In the genomic region with DNA sequence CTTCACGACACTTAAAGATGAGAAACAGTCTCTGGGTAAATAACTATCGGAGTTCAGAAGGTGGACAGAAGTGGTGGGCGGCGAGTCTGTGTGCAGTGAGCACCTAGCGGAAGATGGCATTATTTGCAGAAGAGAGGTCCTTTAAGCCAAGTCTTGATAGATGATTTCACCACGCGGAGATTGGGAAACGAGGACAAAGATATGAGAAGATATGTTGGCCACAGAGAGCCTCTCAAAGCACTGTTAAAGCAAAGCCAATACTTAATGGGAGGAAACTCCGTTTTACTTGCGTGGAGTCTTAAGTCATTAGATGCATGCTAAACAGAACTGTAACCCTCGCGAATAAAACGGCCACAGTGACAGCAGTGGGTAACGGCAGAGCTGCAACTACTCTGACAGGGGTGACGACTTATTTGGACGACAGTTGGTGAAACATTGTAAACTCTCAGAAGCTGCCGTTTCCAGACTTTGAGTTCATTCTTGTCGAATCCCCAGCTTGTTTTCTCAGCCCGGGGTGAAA, we compare ENCODE assay signal across 8 cellular contexts. TPM values are rescaled to one million over a fixed set of nuclear protein-coding genes. Genes with fewer than 3 reads are reported as not detected.
DNase-seq lines count a peak whose midpoint lies in the region; ATAC-seq and TF ChIP-seq lines count a peak whose summit lies in the region.

No MANE protein-coding gene starts in this region.

- TF ChIP-seq EP300 in transverse colon (IDR thresholded peaks at IDR 0.05; ENCODE audit: low read depth), result no peak

- peak; percentile 16 for ATAC-seq in HG02852 (IDR thresholded peaks at IDR 0.05; ENCODE audit: unreplicated experiment)

- peak overlapping the region; percentile 80 for H3K4me3 Mint-ChIP-seq in activated CD4-positive, alpha-beta memory T cell treated with anti-CD3 and anti-CD28 coated beads for 36 hours
- H3K4me3 Mint-ChIP-seq in nephron, result peak overlapping the region; percentile 87 to 90 (median 88)

- in situ Hi-C loops in transverse colon (cut with MboI; ENCODE audit: low pct_ligation_motif_present in 1 of 4, low pct_unique_long_range_greater_than_20kb in 1 of 4, low sequenced_read_pairs in 3 of 4), result loop anchor here in 1 of 4 donors (10.0 kb wide), 1 partner anchor 79 kb away; the partner anchor contains the start of gene TOR1AIP2

- no peak for TF ChIP-seq POLR2A in transverse colon (IDR thresholded peaks at IDR 0.05)

- peak overlapping the region; percentile 77 for H3K27ac ChIP-seq in epithelial cell of prostate
- peak overlapping the region; percentile 89 to 99 (median 94) for H3K27ac ChIP-seq in transverse colon

- CTCF ChIA-PET in activated CD4-positive, alpha-beta memory T cell treated with anti-CD3 and anti-CD28 coated beads for 36 hours (lab: Charles Lee), result interaction anchor here (0.8 to 3.2 kb wide), 5 partner anchors 12 to 139 kb away, joined by 3 to 11 read pairs (median 4); no protein-coding TSS in a partner anchor

- peaks cover 17 to 33% (median 21%) of the 10 kb centered on the region in 4 donors for H3K4me1 ChIP-seq in transverse colon

- peak; percentile 37; the same call in 2 of the 3 replicates for TF ChIP-seq CTCF in GM12872 (IDR thresholded peaks at IDR 0.05; ENCODE audit: insufficient read depth, low read depth, low read length)
- TF ChIP-seq CTCF in nephron (IDR thresholded peaks at IDR 0.05; ENCODE audit: unreplicated experiment in 3 of 3), result peak in 2 of 3 experiments; percentile 26 to 28
- peak in 4 of 5 experiments; percentile 8 to 60 (median 38) for TF ChIP-seq CTCF in transverse colon (IDR thresholded peaks at IDR 0.05)

- peak overlapping the region; percentile 95 for H3K27ac Mint-ChIP-seq in activated CD4-positive, alpha-beta memory T cell treated with anti-CD3 and anti-CD28 coated beads for 36 hours
- H3K27ac Mint-ChIP-seq in nephron, result peak overlapping the region; percentile 84 to 95 (median 92)

- POLR2A ChIA-PET in activated CD4-positive, alpha-beta memory T cell treated with anti-CD3 and anti-CD28 coated beads for 36 hours (lab: Charles Lee), result interaction anchor here (1.0 to 2.1 kb wide), 4 partner anchors 71 to 277 kb away, joined by 4 to 12 read pairs (median 5); partner anchors contain the start of gene TOR1AIP1

- no peaks in the 10 kb centered on the region for H3K27me3 ChIP-seq in transverse colon

- 0 to 2% methylated on average over 10 to 19 of the region's 19 CpGs for WGBS in transverse colon (ENCODE audit: low coverage in 1 of 2), 2 donors

- no peaks in the 10 kb centered on the region for H3K36me3 ChIP-seq in transverse colon

- H3K4me1 Mint-ChIP-seq in activated CD4-positive, alpha-beta memory T cell treated with anti-CD3 and anti-CD28 coated beads for 36 hours (ENCODE audit: low read depth), result peaks cover 39% of the 10 kb centered on the region
- H3K4me1 Mint-ChIP-seq in nephron, result peaks cover 24% of the 10 kb centered on the region

- H3K27me3 Mint-ChIP-seq in activated CD4-positive, alpha-beta memory T cell treated with anti-CD3 and anti-CD28 coated beads for 36 hours, result no peaks in the 10 kb centered on the region
- H3K27me3 Mint-ChIP-seq in nephron (ENCODE audit: low read depth), result no peaks in the 10 kb centered on the region

- H3K4me3 ChIP-seq in transverse colon, result peak overlapping the region; percentile 34 to 99 (median 60)

- H3K9me3 ChIP-seq in transverse colon, result no peaks in the 10 kb centered on the region

- intact Hi-C loops in activated CD4-positive, alpha-beta memory T cell treated with anti-CD3 and anti-CD28 coated beads for 36 hours (cut with micrococcal nuclease), result loop anchor here (1.0 to 5.0 kb wide), 5 partner anchors 72 to 1068 kb away; partner anchors contain the start of genes ACBD6, FAM20B, QSOX1 and STX6
- intact Hi-C loops in transverse colon (cut with DNase I; ENCODE audit: low total_unique reads), result no loop called here

- no peaks in the 10 kb centered on the region for H3K9me3 Mint-ChIP-seq in activated CD4-positive, alpha-beta memory T cell treated with anti-CD3 and anti-CD28 coated beads for 36 hours
- no peaks in the 10 kb centered on the region for H3K9me3 Mint-ChIP-seq in nephron

- DNase-seq in NCI-H345 treated with DMSO at 0.1 percent for 48 hours (lab: John Stamatoyannopoulos, UW; ENCODE audit: unreplicated experiment) (peak; percentile 40), epithelial cell of prostate (ENCODE audit: low read depth, low spot score) (no peak), transverse colon (peak; percentile 38), DMS114 treated with DMSO at 0.1 percent for 48 hours (lab: John Stamatoyannopoulos, UW; ENCODE audit: unreplicated experiment) (no peak)
- DNase-seq in activated CD4-positive, alpha-beta memory T cell treated with anti-CD3 and anti-CD28 coated beads for 36 hours, result peak; percentile 68

- no peaks in the 10 kb centered on the region for H3K36me3 Mint-ChIP-seq in activated CD4-positive, alpha-beta memory T cell treated with anti-CD3 and anti-CD28 coated beads for 36 hours
- no peaks in the 10 kb centered on the region for H3K36me3 Mint-ChIP-seq in nephron (ENCODE audit: low read depth)

RNA-seq across cellular contexts. Expression of gene CEP350, which starts 0.6 kb away (rescaled TPM):
- 10 to 100 TPM; 31.7 to 34.2 TPM for total RNA-seq in activated CD4-positive, alpha-beta memory T cell treated with anti-CD3 and anti-CD28 coated beads for 36 hours
- total RNA-seq in transverse colon, result 10 to 100 TPM; 40.0 to 60.3 (median 57.3) TPM

Comparison
In these comparisons a context has a peak if more than half of its experiments do, and no peak if none do; other contexts are left out.
1. DNase-seq: peak in NCI-H345 treated with DMSO at 0.1 percent for 48 hours (single experiment), activated CD4-positive, alpha-beta memory T cell treated with anti-CD3 and anti-CD28 coated beads for 36 hours (single experiment) and transverse colon (single experiment); none in epithelial cell of prostate (single experiment) and DMS114 treated with DMSO at 0.1 percent for 48 hours (single experiment).
2. Peak in every context shown above with its lines, with median percentiles within 50 percentile points of each other: CTCF ChIP-seq.